Comparison of ENCODE assay signal across 22 cellular contexts in the genomic region with DNA sequence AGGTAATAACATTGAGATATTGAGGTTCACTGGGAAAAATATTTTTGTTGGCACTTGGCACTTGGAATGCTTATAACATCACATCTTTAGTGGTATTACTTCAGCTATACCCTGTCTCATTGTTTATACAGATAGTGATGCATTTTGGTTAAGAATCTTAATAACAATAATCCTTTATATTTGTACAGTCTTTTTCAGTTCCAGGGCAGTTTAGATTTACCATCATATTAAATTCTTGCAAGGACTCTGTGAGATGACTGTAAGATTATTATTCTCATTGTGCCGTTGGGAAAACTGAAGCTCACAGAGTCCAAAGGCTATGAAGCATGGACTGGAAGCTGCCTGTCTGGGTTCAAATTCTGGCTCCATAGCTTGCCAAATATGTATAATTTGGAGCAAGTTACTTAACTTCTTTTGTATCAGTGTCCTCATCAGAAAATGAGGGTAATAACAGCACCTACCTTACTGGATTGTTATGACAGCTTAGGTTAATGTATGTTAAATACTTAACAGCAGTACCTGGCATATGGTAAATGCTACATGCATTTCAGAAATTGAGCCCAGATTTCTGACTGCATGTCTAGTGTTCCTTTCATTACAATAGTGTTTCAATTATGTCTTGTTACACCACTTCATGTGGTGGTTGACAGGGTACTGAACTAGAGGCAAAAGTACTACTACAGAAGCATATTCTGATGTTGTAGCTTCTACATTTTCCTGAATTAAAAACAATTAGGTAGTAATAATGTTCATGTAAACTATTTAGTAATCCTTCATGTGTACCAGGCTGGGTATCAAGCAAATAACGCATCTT.
A peak's percentile ranks its signal among the peaks of the same experiment; 100 is the strongest.
DNase-seq lines count a peak whose midpoint lies in the region; ATAC-seq, FAIRE-seq and TF ChIP-seq lines count a peak whose summit lies in the region.
"Had no signal": no experiment of that assay in that cellular context is flagged by ENCODE, and none has a peak within 500 bp of the region (broad histone marks: within the 10 kb centered on the region; RNA-seq: fewer than 3 reads in every experiment).

No MANE protein-coding gene starts in this region.

- H3K27me3 ChIP-seq in astrocyte (ENCODE audit: insufficient read depth, low read length) (no peaks in the 10 kb centered on the region), mesendoderm (ENCODE audit: insufficient read depth, low read length, poor library complexity) (no peaks in the 10 kb centered on the region), subcutaneous abdominal adipose tissue (ENCODE audit: control insufficient read depth in 5 of 5, insufficient read depth in 4 of 5, low read length in 5 of 5) (no peaks in the 10 kb centered on the region), endodermal cell (ENCODE audit: control insufficient read depth, insufficient read depth, low read length, poor library complexity, severe bottlenecking) (no peaks in the 10 kb centered on the region)
- H3K27me3 ChIP-seq: gastrocnemius medialis, sigmoid colon, suprapubic skin, uterus had no signal

- no peak overlapping the region for H3K18ac ChIP-seq in mesendoderm (ENCODE audit: low read length)

- peaks cover 48% of the 10 kb centered on the region for H3K4me1 Mint-ChIP-seq in astrocyte (ENCODE audit: low read depth, unreplicated experiment)
- peaks cover 8% of the 10 kb centered on the region for H3K4me1 Mint-ChIP-seq in endodermal cell
- no peaks in the 10 kb centered on the region for H3K4me1 Mint-ChIP-seq in activated CD8-positive, alpha-beta T cell treated with anti-CD3 and anti-CD28 coated beads for 36 hours (ENCODE audit: low read depth)
- H3K4me1 Mint-ChIP-seq: natural killer cell had no signal

- no peak for FAIRE-seq in astrocyte (lab: Jason Lieb, UNC)
- FAIRE-seq: GM12891 had no signal

- ATAC-seq in activated CD8-positive, alpha-beta T cell treated with anti-CD3 and anti-CD28 coated beads for 36 hours = no peak
- ATAC-seq: activated CD8-positive, alpha-beta T cell treated with anti-CD3 and anti-CD28 coated beads, Interleukin-2, amount 10 ng/mL, durations not matched to agents 7 days and 5 days; CD8-positive, alpha-beta T cell; natural killer cell had no signal

- H3K4me1 ChIP-seq in astrocyte (ENCODE audit: insufficient read depth, low read length) (peaks cover 21% of the 10 kb centered on the region), mesendoderm (ENCODE audit: control insufficient read depth, low read depth, low read length) (no peaks in the 10 kb centered on the region), subcutaneous abdominal adipose tissue (ENCODE audit: control insufficient read depth in 5 of 5, insufficient read depth in 5 of 5, low read length in 5 of 5) (peaks cover 0 to 36% (median 9%) of the 10 kb centered on the region in 5 donors), endodermal cell (ENCODE audit: control insufficient read depth, insufficient read depth, low read length) (peaks cover 16% of the 10 kb centered on the region)
- H3K4me1 ChIP-seq: sigmoid colon, uterus had no signal

- H3K9me3 ChIP-seq in astrocyte (ENCODE audit: insufficient read depth, low read depth, low read length) (no peaks in the 10 kb centered on the region), subcutaneous abdominal adipose tissue (ENCODE audit: control insufficient read depth in 5 of 5, low read length in 5 of 5) (no peaks in the 10 kb centered on the region), endodermal cell (ENCODE audit: control insufficient read depth, low read length) (no peaks in the 10 kb centered on the region)
- H3K9me3 ChIP-seq: gastrocnemius medialis, sigmoid colon, suprapubic skin, uterus had no signal

- no peak overlapping the region for H4K8ac ChIP-seq in mesendoderm (ENCODE audit: low read depth, low read length)

- H3K4me3 Mint-ChIP-seq in astrocyte (ENCODE audit: unreplicated experiment) = no peak overlapping the region
- H3K4me3 Mint-ChIP-seq in endodermal cell = no peak overlapping the region
- H3K4me3 Mint-ChIP-seq in activated CD8-positive, alpha-beta T cell treated with anti-CD3 and anti-CD28 coated beads for 36 hours = no peak overlapping the region
- H3K4me3 Mint-ChIP-seq: activated CD8-positive, alpha-beta T cell treated with anti-CD3 and anti-CD28 coated beads, Interleukin-2, amount 10 ng/mL, durations not matched to agents 7 days and 5 days; CD8-positive, alpha-beta T cell; natural killer cell had no signal

- no peak overlapping the region for H2AK5ac ChIP-seq in mesendoderm (ENCODE audit: low read length)

- H2BK5ac ChIP-seq in mesendoderm (ENCODE audit: low read length) = no peak overlapping the region

- no peak overlapping the region for H3K56ac ChIP-seq in mesendoderm (ENCODE audit: low read length)

- intact Hi-C loops in activated CD8-positive, alpha-beta T cell treated with anti-CD3 and anti-CD28 coated beads for 36 hours (cut with micrococcal nuclease) = no loop called here

- TF ChIP-seq CTCF in astrocyte (IDR thresholded peaks at IDR 0.05; ENCODE audit: insufficient read depth, low read depth, low read length) (no peak), endodermal cell (conservative IDR thresholded peaks at IDR 0.05) (no peak)
- TF ChIP-seq CTCF in activated CD8-positive, alpha-beta T cell treated with anti-CD3 and anti-CD28 coated beads for 36 hours (IDR thresholded peaks at IDR 0.05) = no peak

- H4K20me1 ChIP-seq in astrocyte (ENCODE audit: insufficient read depth, low read length) = no peaks in the 10 kb centered on the region

- no peak overlapping the region for H3K23ac ChIP-seq in mesendoderm (ENCODE audit: low read length)

- POLR2A ChIA-PET in activated CD8-positive, alpha-beta T cell treated with anti-CD3 and anti-CD28 coated beads for 36 hours (lab: Charles Lee) = no interaction called here

- no peak overlapping the region for H3K4ac ChIP-seq in mesendoderm (ENCODE audit: low read depth, low read length)

- H2BK15ac ChIP-seq in mesendoderm (replicated peaks; ENCODE audit: low read depth) = peak overlapping the region; percentile 85

- H3K4me3 ChIP-seq in astrocyte (ENCODE audit: insufficient read depth, low read depth, low read length) (no peak overlapping the region), mesendoderm (ENCODE audit: low read length) (no peak overlapping the region), subcutaneous abdominal adipose tissue (ENCODE audit: low read depth in 1 of 5, low read length in 5 of 5) (no peak overlapping the region), endodermal cell (ENCODE audit: low read length) (no peak overlapping the region)
- H3K4me3 ChIP-seq: gastrocnemius medialis, sigmoid colon, suprapubic skin, uterus had no signal

- DNase-seq in HT-29 (ENCODE audit: low spot score) (peak; percentile 15), astrocyte (ENCODE audit: low read depth) (no peak), mesendoderm (no peak), endodermal cell (no peak), medulla oblongata (ENCODE audit: extremely low spot score) (no peak)
- no peak for DNase-seq in activated CD8-positive, alpha-beta T cell treated with anti-CD3 and anti-CD28 coated beads for 36 hours
- DNase-seq: activated CD8-positive, alpha-beta T cell treated with anti-CD3 and anti-CD28 coated beads, Interleukin-2, amount 10 ng/mL, durations not matched to agents 7 days and 5 days; activated naive CD4-positive, alpha-beta T cell treated with Interleukin-2 at 50 U/mL for 16 hours; CD8-positive, alpha-beta T cell; central memory CD4-positive, alpha-beta T cell; DND-41; gastrocnemius medialis; kidney; natural killer cell; NCI-H1436 treated with DMSO at 0.1 percent for 48 hours; posterior cingulate gyrus; sigmoid colon; uterus had no signal

- H3K27ac Mint-ChIP-seq in astrocyte (ENCODE audit: unreplicated experiment) (peak overlapping the region; percentile 81), endodermal cell (no peak overlapping the region)
- H3K27ac Mint-ChIP-seq in activated CD8-positive, alpha-beta T cell treated with anti-CD3 and anti-CD28 coated beads for 36 hours = no peak overlapping the region
- H3K27ac Mint-ChIP-seq: activated CD8-positive, alpha-beta T cell treated with anti-CD3 and anti-CD28 coated beads, Interleukin-2, amount 10 ng/mL, durations not matched to agents 7 days and 5 days; CD8-positive, alpha-beta T cell; natural killer cell had no signal

- H3K27ac ChIP-seq in astrocyte (ENCODE audit: low read depth, low read length) = peak overlapping the region; percentile 31
- no peak overlapping the region for H3K27ac ChIP-seq in mesendoderm (ENCODE audit: low read depth, low read length)
- H3K27ac ChIP-seq in subcutaneous abdominal adipose tissue (ENCODE audit: low read depth, low read length) = peak overlapping the region; percentile 11
- H3K27ac ChIP-seq in endodermal cell (ENCODE audit: low read depth, low read length) = no peak overlapping the region
- H3K27ac ChIP-seq: gastrocnemius medialis, RWPE1, sigmoid colon, suprapubic skin, uterus had no signal

- H3K9me3 Mint-ChIP-seq in astrocyte (ENCODE audit: unreplicated experiment) = no peaks in the 10 kb centered on the region
- no peaks in the 10 kb centered on the region for H3K9me3 Mint-ChIP-seq in endodermal cell
- H3K9me3 Mint-ChIP-seq in activated CD8-positive, alpha-beta T cell treated with anti-CD3 and anti-CD28 coated beads for 36 hours = no peaks in the 10 kb centered on the region
- H3K9me3 Mint-ChIP-seq: CD8-positive, alpha-beta T cell; natural killer cell had no signal

- H3K36me3 ChIP-seq in astrocyte (ENCODE audit: insufficient read depth, low read length) (no peaks in the 10 kb centered on the region), mesendoderm (ENCODE audit: control insufficient read depth, insufficient read depth, low read length) (no peaks in the 10 kb centered on the region), subcutaneous abdominal adipose tissue (ENCODE audit: control insufficient read depth in 5 of 5, insufficient read depth in 5 of 5, low read length in 5 of 5) (no peaks in the 10 kb centered on the region), endodermal cell (ENCODE audit: control insufficient read depth, insufficient read depth, low read length) (no peaks in the 10 kb centered on the region)
- H3K36me3 ChIP-seq: gastrocnemius medialis, sigmoid colon, suprapubic skin, uterus had no signal

- H2BK120ac ChIP-seq in mesendoderm (ENCODE audit: low read depth, low read length) = no peak overlapping the region

- WGBS in mesendoderm (ENCODE audit: extremely low coverage, insufficient coverage, low lambda C conversion rate) = no CpG with 5 or more reads among the region's 2 CpGs
- 91 to 100% methylated on average over 1 to 2 of the region's 2 CpGs for WGBS in endodermal cell (ENCODE audit: insufficient coverage in 1 of 2, insufficient read length in 1 of 2), 2 experiments

- H3K36me3 Mint-ChIP-seq in astrocyte (ENCODE audit: low read depth, unreplicated experiment) (no peaks in the 10 kb centered on the region), endodermal cell (ENCODE audit: low read depth) (no peaks in the 10 kb centered on the region)
- H3K36me3 Mint-ChIP-seq in activated CD8-positive, alpha-beta T cell treated with anti-CD3 and anti-CD28 coated beads for 36 hours (ENCODE audit: low read depth) = no peaks in the 10 kb centered on the region
- H3K36me3 Mint-ChIP-seq: CD8-positive, alpha-beta T cell; natural killer cell had no signal

- CTCF ChIA-PET in activated CD8-positive, alpha-beta T cell treated with anti-CD3 and anti-CD28 coated beads for 36 hours (lab: Charles Lee) = no interaction called here

- H3K4me2 ChIP-seq in astrocyte (ENCODE audit: low read length) (peak overlapping the region; percentile 48), mesendoderm (ENCODE audit: low read length) (no peak overlapping the region)

- no peak overlapping the region for H4K5ac ChIP-seq in mesendoderm (ENCODE audit: low read length)

- H3K27me3 Mint-ChIP-seq in astrocyte (ENCODE audit: low read depth, unreplicated experiment) (no peaks in the 10 kb centered on the region), endodermal cell (ENCODE audit: insufficient read depth) (no peaks in the 10 kb centered on the region)
- peaks cover 4% of the 10 kb centered on the region for H3K27me3 Mint-ChIP-seq in activated CD8-positive, alpha-beta T cell treated with anti-CD3 and anti-CD28 coated beads for 36 hours

- H3K79me2 ChIP-seq in astrocyte (ENCODE audit: insufficient read depth, low read length) (no peaks in the 10 kb centered on the region), mesendoderm (ENCODE audit: control insufficient read depth, insufficient read depth, low read length) (no peaks in the 10 kb centered on the region)

- H2AFZ ChIP-seq in astrocyte (ENCODE audit: low read depth, low read length) = peak overlapping the region; percentile 12

- peak overlapping the region; percentile 7 for H3K9ac ChIP-seq in astrocyte (ENCODE audit: low read length)
- H3K9ac ChIP-seq in mesendoderm (ENCODE audit: low read length) = no peak overlapping the region
- no peak overlapping the region for H3K9ac ChIP-seq in subcutaneous abdominal adipose tissue (ENCODE audit: low read length in 5 of 5)
- H3K9ac ChIP-seq in endodermal cell (ENCODE audit: extremely low read depth, low read length, poor library complexity, severe bottlenecking) = no peak overlapping the region

- H3K79me1 ChIP-seq in mesendoderm (ENCODE audit: low read length) = no peaks in the 10 kb centered on the region

Comparison
In these comparisons a context has a peak if more than half of its experiments do, and no peak if none do; other contexts are left out.
1. H3K27ac ChIP-seq: peak in astrocyte (single experiment) and subcutaneous abdominal adipose tissue (single experiment); none in mesendoderm (single experiment) and endodermal cell (single experiment).